ENCODE assay signal across 3 cellular contexts in genomic region chr6:90257486-90257738, GRCh38.
TF ChIP-seq lines count a peak whose summit lies in the region.

No MANE protein-coding gene starts in this region.

TF ChIP-seq in SK-N-SH, 30 proteins besides CTCF, POLR2A, EP300 and RAD21:
- TF ChIP-seq YY1 (IDR thresholded peaks at IDR 0.05; ENCODE audit: low read depth) = peak; percentile 22; the same call in 1 of the 2 replicates
- no peak for TF ChIP-seq GATA2 (CRISPR knock-in tag; IDR thresholded peaks at IDR 0.05)

TF ChIP-seq in SK-N-SH treated with all-trans-retinoic acid at 6 μM for 48 hours, 23 proteins besides CTCF, POLR2A, EP300 and RAD21:
- TF ChIP-seq SNAI2 (CRISPR knock-in tag; IDR thresholded peaks at IDR 0.05) = no peak
- TF ChIP-seq ZNF70 (CRISPR knock-in tag; IDR thresholded peaks at IDR 0.05) = no peak
- TF ChIP-seq ARNTL (CRISPR knock-in tag; IDR thresholded peaks at IDR 0.05; ENCODE audit: borderline replicate concordance, low read depth) = no peak
- TF ChIP-seq, protein P1, sequence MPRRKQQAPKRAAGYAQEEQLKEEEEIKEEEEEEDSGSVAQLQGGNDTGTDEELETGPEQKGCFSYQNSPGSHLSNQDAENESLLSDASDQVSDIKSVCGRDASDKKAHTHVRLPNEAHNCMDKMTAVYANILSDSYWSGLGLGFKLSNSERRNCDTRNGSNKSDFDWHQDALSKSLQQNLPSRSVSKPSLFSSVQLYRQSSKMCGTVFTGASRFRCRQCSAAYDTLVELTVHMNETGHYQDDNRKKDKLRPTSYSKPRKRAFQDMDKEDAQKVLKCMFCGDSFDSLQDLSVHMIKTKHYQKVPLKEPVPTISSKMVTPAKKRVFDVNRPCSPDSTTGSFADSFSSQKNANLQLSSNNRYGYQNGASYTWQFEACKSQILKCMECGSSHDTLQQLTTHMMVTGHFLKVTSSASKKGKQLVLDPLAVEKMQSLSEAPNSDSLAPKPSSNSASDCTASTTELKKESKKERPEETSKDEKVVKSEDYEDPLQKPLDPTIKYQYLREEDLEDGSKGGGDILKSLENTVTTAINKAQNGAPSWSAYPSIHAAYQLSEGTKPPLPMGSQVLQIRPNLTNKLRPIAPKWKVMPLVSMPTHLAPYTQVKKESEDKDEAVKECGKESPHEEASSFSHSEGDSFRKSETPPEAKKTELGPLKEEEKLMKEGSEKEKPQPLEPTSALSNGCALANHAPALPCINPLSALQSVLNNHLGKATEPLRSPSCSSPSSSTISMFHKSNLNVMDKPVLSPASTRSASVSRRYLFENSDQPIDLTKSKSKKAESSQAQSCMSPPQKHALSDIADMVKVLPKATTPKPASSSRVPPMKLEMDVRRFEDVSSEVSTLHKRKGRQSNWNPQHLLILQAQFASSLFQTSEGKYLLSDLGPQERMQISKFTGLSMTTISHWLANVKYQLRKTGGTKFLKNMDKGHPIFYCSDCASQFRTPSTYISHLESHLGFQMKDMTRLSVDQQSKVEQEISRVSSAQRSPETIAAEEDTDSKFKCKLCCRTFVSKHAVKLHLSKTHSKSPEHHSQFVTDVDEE (CRISPR knock-in tag; IDR thresholded peaks at IDR 0.05) = no peak
- no peak for TF ChIP-seq ZC3H10 (CRISPR knock-in tag; IDR thresholded peaks at IDR 0.05)
- no peak for TF ChIP-seq ZNF8 (CRISPR knock-in tag; IDR thresholded peaks at IDR 0.05)
- no peak for TF ChIP-seq ZNF565 (CRISPR knock-in tag; conservative IDR thresholded peaks at IDR 0.05; ENCODE audit: low read depth)
- no peak for TF ChIP-seq ZFP3 (CRISPR knock-in tag; IDR thresholded peaks at IDR 0.05)
- no peak for TF ChIP-seq CREB5 (CRISPR knock-in tag; IDR thresholded peaks at IDR 0.05; ENCODE audit: low read depth)
- no peak for TF ChIP-seq ESRRG (CRISPR knock-in tag; IDR thresholded peaks at IDR 0.05)
- TF ChIP-seq TCF4 (CRISPR knock-in tag; IDR thresholded peaks at IDR 0.05; ENCODE audit: borderline replicate concordance) = no peak
- TF ChIP-seq ISL1 (CRISPR knock-in tag; IDR thresholded peaks at IDR 0.05) = no peak
- no peak for TF ChIP-seq GLIS3 (CRISPR knock-in tag; IDR thresholded peaks at IDR 0.05)
- TF ChIP-seq, protein P2, sequence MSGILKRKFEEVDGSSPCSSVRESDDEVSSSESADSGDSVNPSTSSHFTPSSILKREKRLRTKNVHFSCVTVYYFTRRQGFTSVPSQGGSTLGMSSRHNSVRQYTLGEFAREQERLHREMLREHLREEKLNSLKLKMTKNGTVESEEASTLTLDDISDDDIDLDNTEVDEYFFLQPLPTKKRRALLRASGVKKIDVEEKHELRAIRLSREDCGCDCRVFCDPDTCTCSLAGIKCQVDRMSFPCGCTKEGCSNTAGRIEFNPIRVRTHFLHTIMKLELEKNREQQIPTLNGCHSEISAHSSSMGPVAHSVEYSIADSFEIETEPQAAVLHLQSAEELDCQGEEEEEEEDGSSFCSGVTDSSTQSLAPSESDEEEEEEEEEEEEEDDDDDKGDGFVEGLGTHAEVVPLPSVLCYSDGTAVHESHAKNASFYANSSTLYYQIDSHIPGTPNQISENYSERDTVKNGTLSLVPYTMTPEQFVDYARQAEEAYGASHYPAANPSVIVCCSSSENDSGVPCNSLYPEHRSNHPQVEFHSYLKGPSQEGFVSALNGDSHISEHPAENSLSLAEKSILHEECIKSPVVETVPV (CRISPR knock-in tag; IDR thresholded peaks at IDR 0.05) = no peak

TF ChIP-seq in endothelial cell of umbilical vein, 7 proteins besides CTCF, POLR2A, EP300 and RAD21:
- TF ChIP-seq JUN (IDR thresholded peaks at IDR 0.05; ENCODE audit: borderline replicate concordance, insufficient read depth, insufficient read length, low read depth) (no peak), POLR2AphosphoS5 (IDR thresholded peaks at IDR 0.05; ENCODE audit: insufficient read depth, low read depth, low read length) (no peak), EZH2 (IDR thresholded peaks at IDR 0.05; ENCODE audit: borderline replicate concordance, low read depth, low read length, severe bottlenecking) (no peak), MYC (IDR thresholded peaks at IDR 0.05; ENCODE audit: low read depth, low read length) (no peak), GATA2 (IDR thresholded peaks at IDR 0.05; ENCODE audit: insufficient read depth, insufficient read length, low read depth, low read length) (no peak), FOS (IDR thresholded peaks at IDR 0.05; ENCODE audit: borderline replicate concordance, insufficient read depth, low read length) (no peak)
- TF ChIP-seq, protein P3, sequence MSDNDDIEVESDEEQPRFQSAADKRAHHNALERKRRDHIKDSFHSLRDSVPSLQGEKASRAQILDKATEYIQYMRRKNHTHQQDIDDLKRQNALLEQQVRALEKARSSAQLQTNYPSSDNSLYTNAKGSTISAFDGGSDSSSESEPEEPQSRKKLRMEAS (IDR thresholded peaks at IDR 0.05; ENCODE audit: insufficient read depth, insufficient read length) = no peak
